Comparison of ENCODE assay signal across 9 cellular contexts in genomic region chr16:31354394-31355291, GRCh38. TPM values are rescaled to one million over a fixed set of nuclear protein-coding genes. Genes with fewer than 3 reads are reported as not detected.
DNase-seq lines count a peak whose midpoint lies in the region; ATAC-seq and TF ChIP-seq lines count a peak whose summit lies in the region.
"Had no signal": no experiment of that assay in that cellular context is flagged by ENCODE, and none has a peak within 500 bp of the region (broad histone marks: within the 10 kb centered on the region; RNA-seq: fewer than 3 reads in every experiment).

Gene ITGAX (plus strand): TSS chr16:31355176. CDS start chr16:31355255, 79 bp downstream.

- no peaks in the 10 kb centered on the region for H3K27me3 Mint-ChIP-seq in activated naive CD8-positive, alpha-beta T cell
- H3K27me3 Mint-ChIP-seq in mesothelial cell of epicardium (ENCODE audit: low read depth): peaks cover 20% of the 10 kb centered on the region

- H2AFZ ChIP-seq in OCI-LY3 (ENCODE audit: low read depth, low read length): no peak within 1 kb of the TSS; the same call in 1 of the 2 replicates

- H3K4me1 ChIP-seq in OCI-LY3 (ENCODE audit: low read length): peaks cover 81% of the 10 kb centered on the region
- H3K4me1 ChIP-seq: tibial artery had no signal

- TF ChIP-seq CTCF in OCI-LY3 (IDR thresholded peaks at IDR 0.05; ENCODE audit: low read depth, low read length): no peak
- TF ChIP-seq CTCF in mesothelial cell of epicardium (IDR thresholded peaks at IDR 0.05; ENCODE audit: unreplicated experiment): no peak

- peak within 1 kb of the TSS; percentile 98 for H3K9ac ChIP-seq in OCI-LY3 (ENCODE audit: low read length)

- no peaks in the 10 kb centered on the region for H3K27me3 ChIP-seq in OCI-LY3 (ENCODE audit: low read depth, low read length)
- H3K27me3 ChIP-seq in layer of hippocampus (ENCODE audit: control insufficient read depth, insufficient read depth, low read length): no peaks in the 10 kb centered on the region

- no peaks in the 10 kb centered on the region for H4K20me1 ChIP-seq in OCI-LY3 (ENCODE audit: insufficient read depth, low read length)

- H3K27ac ChIP-seq in OCI-LY3 (ENCODE audit: low read length) (peak within 1 kb of the TSS; percentile 93), layer of hippocampus (ENCODE audit: low read depth, low read length) (peak within 1 kb of the TSS; percentile 60)
- H3K27ac ChIP-seq: tibial artery had no signal

- peak; percentile 28 to 65 for DNase-seq in stimulated activated CD8-positive, alpha-beta memory T cell treated with anti-CD3 and anti-CD28 coated beads, Interleukin-4, amount 100 ng/mL, for 4 hours (ENCODE audit: low read depth in 2 of 2, low spot score in 1 of 2)
- DNase-seq in mesothelial cell of epicardium (ENCODE audit: low spot score in 2 of 2, unreplicated experiment in 2 of 2): no peak
- no peak for DNase-seq in dedifferentiated amniotic fluid mesenchymal stem cell (ENCODE audit: extremely low spot score)

- H3K4me2 ChIP-seq in OCI-LY3 (ENCODE audit: low read length): peak within 1 kb of the TSS; percentile 97

- H3K79me2 ChIP-seq in OCI-LY3 (ENCODE audit: low read length): peaks cover 24% of the 10 kb centered on the region

- H3K27ac Mint-ChIP-seq in activated naive CD8-positive, alpha-beta T cell: peak within 1 kb of the TSS; percentile 92
- H3K27ac Mint-ChIP-seq in mesothelial cell of epicardium: no peak within 1 kb of the TSS

- H3K9me3 Mint-ChIP-seq in activated naive CD8-positive, alpha-beta T cell (ENCODE audit: low read depth): no peaks in the 10 kb centered on the region
- H3K9me3 Mint-ChIP-seq in mesothelial cell of epicardium: no peaks in the 10 kb centered on the region

- no peaks in the 10 kb centered on the region for H3K9me3 ChIP-seq in OCI-LY3 (ENCODE audit: insufficient read depth, low read length)
- H3K9me3 ChIP-seq: tibial artery had no signal

- H3K4me3 ChIP-seq in OCI-LY3 (ENCODE audit: low read length): peak within 1 kb of the TSS; percentile 93
- H3K4me3 ChIP-seq: tibial artery had no signal

- peak; percentile 70 for ATAC-seq in GM18502 (IDR thresholded peaks at IDR 0.05; ENCODE audit: poor library complexity, unreplicated experiment)
- ATAC-seq in HG02642 (IDR thresholded peaks at IDR 0.05; ENCODE audit: poor library complexity, unreplicated experiment): peak; percentile 77

- H3K36me3 ChIP-seq in OCI-LY3 (replicated peaks; ENCODE audit: low read depth, low read length): peaks cover 11% of the 10 kb centered on the region
- H3K36me3 ChIP-seq: tibial artery had no signal

- no peaks in the 10 kb centered on the region for H3K36me3 Mint-ChIP-seq in activated naive CD8-positive, alpha-beta T cell
- no peaks in the 10 kb centered on the region for H3K36me3 Mint-ChIP-seq in mesothelial cell of epicardium

- peaks cover 53% of the 10 kb centered on the region for H3K4me1 Mint-ChIP-seq in activated naive CD8-positive, alpha-beta T cell (ENCODE audit: low read depth)
- H3K4me1 Mint-ChIP-seq in mesothelial cell of epicardium: no peaks in the 10 kb centered on the region

- H3K4me3 Mint-ChIP-seq in activated naive CD8-positive, alpha-beta T cell: peak within 1 kb of the TSS; percentile 49
- no peak within 1 kb of the TSS for H3K4me3 Mint-ChIP-seq in mesothelial cell of epicardium

RNA-seq across cellular contexts. Expression of gene ITGAX, which starts in this region (rescaled TPM):
- total RNA-seq in mesothelial cell of epicardium: not detected in 3 replicates

Comparison
In these comparisons a context has a peak if more than half of its experiments do, and no peak if none do; other contexts are left out.
1. DNase-seq: peak in stimulated activated CD8-positive, alpha-beta memory T cell treated with anti-CD3 and anti-CD28 coated beads, Interleukin-4, amount 100 ng/mL, for 4 hours (2 of 2); none in mesothelial cell of epicardium (0 of 2) and dedifferentiated amniotic fluid mesenchymal stem cell (single experiment).